Comparison of ENCODE assay signal across 31 cellular contexts in genomic region chr18:77821892-77822291, GRCh38.
DNase-seq lines count a peak whose midpoint lies in the region; ATAC-seq, FAIRE-seq and TF ChIP-seq lines count a peak whose summit lies in the region.
"Had no signal": no experiment of that assay in that cellular context is flagged by ENCODE, and none has a peak within 500 bp of the region (broad histone marks: within the 10 kb centered on the region; RNA-seq: fewer than 3 reads in every experiment).

No MANE protein-coding gene starts in this region.

- H3F3A ChIP-seq in Loucy (ENCODE audit: low read depth), result no peaks in the 10 kb centered on the region

- DNase-seq in kidney, result peak; percentile 57
- no peak for DNase-seq in stimulated activated CD4-positive, alpha-beta T cell treated with anti-CD3 and anti-CD28 coated beads, Interleukin-15, amount 100 ng/mL, for 24 hours
- DNase-seq: 8988T; ACHN; AML-193; BE2C; C1 segment of cervical spinal cord; Caco-2; Calu3; CD4-positive, alpha-beta memory T cell; CD4-positive, alpha-beta T cell; CD4-positive, CD25-positive, alpha-beta regulatory T cell; CD8-positive, alpha-beta memory T cell; CD8-positive, alpha-beta T cell; COR-L47; DMS 273 treated with DMSO at 0.1 percent for 48 hours; DMS153; DMS53; DMS79; DMS79 treated with DMSO at 0.1 percent for 48 hours; DND-41; EL had no signal

- TF ChIP-seq CTCF in Loucy (conservative IDR thresholded peaks at IDR 0.05; ENCODE audit: low read length) (no peak), kidney (IDR thresholded peaks at IDR 0.05; ENCODE audit: borderline replicate concordance, extremely low read depth, insufficient read depth) (no peak)

- no peaks in the 10 kb centered on the region for H3K9me2 ChIP-seq in Loucy (replicated peaks; ENCODE audit: low read depth, low read length)

- no peak for FAIRE-seq in kidney (lab: Jason Lieb, UNC)
- FAIRE-seq: A204.1, A549, D721Med had no signal

- H2AFZ ChIP-seq in Loucy (ENCODE audit: low read length), result no peak overlapping the region

- no peaks in the 10 kb centered on the region for H3K27me3 ChIP-seq in Loucy (ENCODE audit: insufficient read depth, low read length, poor library complexity, severe bottlenecking)
- H3K27me3 ChIP-seq: BE2C; BLaER1; BLaER1 treated with 17β-estradiol and CSF1 and Interleukin-3, amounts not matched to agents 10 nM and 100 nM had no signal

- no peaks in the 10 kb centered on the region for H4K20me1 ChIP-seq in Loucy (ENCODE audit: insufficient read depth, low read length, poor library complexity, severe bottlenecking)
- H4K20me1 ChIP-seq: BLaER1; BLaER1 treated with 17β-estradiol and CSF1 and Interleukin-3, amounts not matched to agents 10 nM and 100 nM had no signal

- H3K4me3 ChIP-seq in Loucy (ENCODE audit: low read length, poor library complexity, severe bottlenecking) (no peak overlapping the region), kidney (ENCODE audit: low read length in 2 of 2) (no peak overlapping the region)
- H3K4me3 ChIP-seq: A549; BLaER1; BLaER1 treated with 17β-estradiol and CSF1 and Interleukin-3, amounts not matched to agents 10 nM and 100 nM had no signal

- no peak for ATAC-seq in GM21367 (IDR thresholded peaks at IDR 0.05; ENCODE audit: unreplicated experiment)
- ATAC-seq: A549; CD8-positive, alpha-beta T cell had no signal

- H3K9me3 ChIP-seq in Loucy (ENCODE audit: insufficient read depth, low read depth, low read length), result peaks cover 7% of the 10 kb centered on the region; the same call in 1 of the 2 replicates
- H3K9me3 ChIP-seq in kidney (ENCODE audit: control insufficient read depth in 1 of 2, low read length in 2 of 2), result peaks cover 0 to 2% of the 10 kb centered on the region in 2 donors
- H3K9me3 ChIP-seq: A549, BE2C, Caco-2 had no signal

- intact Hi-C loops in kidney (cut with DNase I), result no loop called here

- no peaks in the 10 kb centered on the region for H3K4me1 ChIP-seq in Loucy (ENCODE audit: insufficient read depth, low read length, poor library complexity, severe bottlenecking)
- H3K4me1 ChIP-seq in kidney (ENCODE audit: control insufficient read depth in 1 of 2, insufficient read depth in 1 of 2, low read depth in 1 of 2, low read length in 2 of 2), result no peaks in the 10 kb centered on the region
- H3K4me1 ChIP-seq: A549, BE2C, Caco-2 had no signal

- H3K9ac ChIP-seq in Loucy (ENCODE audit: low read depth, low read length, poor library complexity, severe bottlenecking), result no peak overlapping the region
- H3K9ac ChIP-seq in kidney (ENCODE audit: low read length in 2 of 2), result no peak overlapping the region
- H3K9ac ChIP-seq: BLaER1; BLaER1 treated with 17β-estradiol and CSF1 and Interleukin-3, amounts not matched to agents 10 nM and 100 nM had no signal

- no peak overlapping the region for H3K27ac ChIP-seq in kidney (ENCODE audit: low read depth in 2 of 2, low read length in 2 of 2)
- H3K27ac ChIP-seq: 22Rv1, A549, BLaER1, C4-2B had no signal

- H3K36me3 ChIP-seq in Loucy (ENCODE audit: insufficient read depth, low read length) (no peaks in the 10 kb centered on the region), kidney (ENCODE audit: control insufficient read depth in 1 of 2, insufficient read depth in 2 of 2, low read length in 2 of 2) (no peaks in the 10 kb centered on the region)
- H3K36me3 ChIP-seq: BE2C; BLaER1; BLaER1 treated with 17β-estradiol and CSF1 and Interleukin-3, amounts not matched to agents 10 nM and 100 nM had no signal

- peak overlapping the region; percentile 36 for H3K4me2 ChIP-seq in Loucy (ENCODE audit: low read depth, low read length, poor library complexity, severe bottlenecking)
- H3K4me2 ChIP-seq: A549 had no signal

- no peaks in the 10 kb centered on the region for H3K79me2 ChIP-seq in Loucy (ENCODE audit: insufficient read depth, low read length)
